In genomic region chrX:122244080-122244479, GRCh38 we compare ENCODE assay signal across 4 cellular contexts.
TF ChIP-seq lines count a peak whose summit lies in the region.

No MANE protein-coding gene starts in this region.

TF ChIP-seq in A549, 52 proteins besides CTCF, POLR2A, EP300 and RAD21:
- TF ChIP-seq ZSCAN20 (CRISPR knock-in tag; IDR thresholded peaks at IDR 0.05): no peak
- TF ChIP-seq RFX5 (IDR thresholded peaks at IDR 0.05): no peak

TF ChIP-seq in GM23338, 12 proteins besides CTCF, POLR2A, EP300 and RAD21:
- TF ChIP-seq POLR2AphosphoS5 (IDR thresholded peaks at IDR 0.05; ENCODE audit: low read depth): peak; percentile 30; the same call in 1 of the 2 replicates
- TF ChIP-seq EZH2phosphoT487 (IDR thresholded peaks at IDR 0.05; ENCODE audit: unreplicated experiment): no peak

TF ChIP-seq in WTC11, 78 proteins besides CTCF, POLR2A, EP300 and RAD21 (continues in another document):
- TF ChIP-seq ZNF671 (CRISPR knock-in tag; IDR thresholded peaks at IDR 0.05) (0 out of 2 replicates have a peak, but pooled peaks have one; percentile 74), ZNF425 (CRISPR knock-in tag; conservative IDR thresholded peaks at IDR 0.05) (no peak; the same call in 1 of the 2 replicates), USF1 (CRISPR knock-in tag; IDR thresholded peaks at IDR 0.05) (no peak), EMX1 (CRISPR knock-in tag; IDR thresholded peaks at IDR 0.05) (peak; percentile 91), ZNF532 (CRISPR knock-in tag; IDR thresholded peaks at IDR 0.05; ENCODE audit: borderline replicate concordance) (peak; percentile 74; the same call in 1 of the 2 replicates), AR (CRISPR knock-in tag; IDR thresholded peaks at IDR 0.05) (peak; percentile 16; the same call in 1 of the 2 replicates), MLX (CRISPR knock-in tag; IDR thresholded peaks at IDR 0.05) (no peak), E2F5 (CRISPR knock-in tag; IDR thresholded peaks at IDR 0.05) (no peak)

TF ChIP-seq in H1, 55 proteins besides CTCF, POLR2A, EP300 and RAD21:
- TF ChIP-seq POLR2AphosphoS5 (IDR thresholded peaks at IDR 0.05; ENCODE audit: low read depth, low read length): peak; percentile 65; the same call in 1 of the 2 replicates
- TF ChIP-seq EGR1 (IDR thresholded peaks at IDR 0.05; ENCODE audit: borderline replicate concordance, low read depth, low read length): no peak
- no peak for TF ChIP-seq RBBP5 (IDR thresholded peaks at IDR 0.05; ENCODE audit: borderline replicate concordance, low read depth, low read length)
